Comparison of ENCODE assay signal across 10 cellular contexts in the genomic region with DNA sequence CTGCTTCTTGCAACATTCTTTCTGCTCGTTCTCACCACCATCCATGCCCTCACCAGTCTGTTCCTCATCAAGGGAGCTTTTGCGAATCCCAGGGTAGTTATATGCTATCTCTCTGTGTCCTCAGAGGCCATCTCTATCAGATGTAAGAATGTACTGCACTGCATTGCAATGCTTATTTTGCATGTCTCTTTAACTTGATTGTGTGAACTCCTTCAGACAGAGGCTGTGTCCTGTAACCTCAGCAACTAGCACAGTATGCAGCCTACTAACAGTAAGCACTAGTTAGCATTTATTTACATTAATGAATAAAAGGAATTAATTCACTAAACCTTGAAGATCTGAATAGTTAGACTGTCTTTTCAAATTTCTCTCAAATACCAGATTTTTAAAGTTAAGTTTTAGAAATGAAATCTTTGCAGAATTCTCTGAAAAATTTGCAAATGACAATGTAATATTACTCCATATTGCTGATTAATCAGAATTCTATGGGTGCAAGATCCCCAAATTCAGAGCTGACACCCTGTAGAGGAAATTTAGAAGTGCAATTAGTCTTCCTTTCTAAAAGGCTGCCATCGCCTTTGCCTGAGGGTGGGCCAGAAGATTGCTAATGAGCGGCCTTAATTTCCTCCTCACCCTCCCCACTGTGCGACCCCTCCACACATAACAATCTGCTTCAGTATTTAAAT. TPM values are rescaled to one million over a fixed set of nuclear protein-coding genes. Genes with fewer than 3 reads are reported as not detected.
"Had no signal": no experiment of that assay in that cellular context is flagged by ENCODE, and none has a peak within 500 bp of the region (broad histone marks: within the 10 kb centered on the region; RNA-seq: fewer than 3 reads in every experiment).

No MANE protein-coding gene starts in this region.

- ATAC-seq: HCT116 had no signal

- H3K4me2 ChIP-seq: KMS-11 had no signal

- H3K9me3 ChIP-seq: HAP-1 had no signal

- H3K27ac Mint-ChIP-seq: HFFc6 had no signal

- H3K4me3 Mint-ChIP-seq: HFFc6 had no signal

- H3K4me3 ChIP-seq: HAP-1 had no signal

- H3K27ac ChIP-seq: KMS-11 had no signal

- H3K36me3 ChIP-seq: HAP-1 had no signal

- FAIRE-seq: HTR-8/SVneo had no signal

- DNase-seq: GOT3, H7, HFFc6, Karpas-422, KBM-7 had no signal

- H3K4me1 ChIP-seq: HAP-1 had no signal

RNA-seq across cellular contexts. Expression of a gene that starts 10.3 kb away (rescaled TPM):
- total RNA-seq: HFFc6, HT-29 had no signal
